27 cellular contexts compared by ENCODE assay signal in genomic region chr15:54564142-54564541, GRCh38.
"Had no signal": no experiment of that assay in that cellular context is flagged by ENCODE, and none has a peak within 500 bp of the region (broad histone marks: within the 10 kb centered on the region; RNA-seq: fewer than 3 reads in every experiment).

No MANE protein-coding gene starts in this region.

- H3K4me3 ChIP-seq: gastroesophageal sphincter, mucosa of descending colon, right lobe of liver, skin epidermis, thoracic aorta had no signal

- H3K4me1 ChIP-seq: gastroesophageal sphincter, right lobe of liver had no signal

- H3K4me1 Mint-ChIP-seq: stimulated activated effector memory CD8-positive, alpha-beta T cell treated with anti-CD3 and anti-CD28 coated beads, Interleukin-12 subunit alpha, Interleukin-12 subunit beta, amount 100 ng/mL, for 72 hours had no signal

- H3K27me3 ChIP-seq: brain microvascular endothelial cell, gastroesophageal sphincter, right lobe of liver had no signal

- DNase-seq: activated CD4-positive, alpha-beta T cell treated with anti-CD3 and anti-CD28 coated beads for 4 hours; activated CD4-positive, alpha-beta T cell treated with anti-CD3 and anti-CD28 coated beads, Interleukin-2, amount 50 U/mL, for 48 hours; activated CD4-positive, CD25-positive, alpha-beta regulatory T cell; activated CD8-positive, alpha-beta memory T cell treated with anti-CD3 and anti-CD28 coated beads, Interleukin-2, amount 50 U/mL, for 4 hours; activated gamma-delta T cell; activated naive CD4-positive, alpha-beta T cell treated with anti-CD3 and anti-CD28 coated beads, Interleukin-2, amount 50 U/mL, for 16 hours; activated T-cell treated with anti-CD3 and anti-CD28 coated beads, Interleukin-2, amount 50 U/mL, for 1 hour; amniotic stem cell; brain microvascular endothelial cell; cortex of kidney; hippocampal formation; left cardiac atrium; left ventricle myocardium superior; mucosa of descending colon; right lobe of liver; stimulated activated CD4-positive, alpha-beta T cell treated with anti-CD3 and anti-CD28 coated beads, Interleukin-4, amount 100 ng/mL, for 24 hours; trophoblast cell had no signal

- H3K4me3 Mint-ChIP-seq: nephron; stimulated activated effector memory CD8-positive, alpha-beta T cell treated with anti-CD3 and anti-CD28 coated beads, Interleukin-12 subunit alpha, Interleukin-12 subunit beta, amount 100 ng/mL, for 72 hours; stimulated activated naive CD8-positive, alpha-beta T cell treated with anti-CD3 and anti-CD28 coated beads, Interleukin-15, Interleukin-2, amounts not matched to agents 100 ng/mL and 50 ng/mL, for 24 hours had no signal

- H3K27ac ChIP-seq: brain microvascular endothelial cell, gastroesophageal sphincter, right lobe of liver, skin epidermis, thoracic aorta had no signal

- ATAC-seq: gastroesophageal sphincter; left cardiac atrium; left ventricle myocardium superior; mucosa of descending colon; right lobe of liver; stimulated activated effector memory CD8-positive, alpha-beta T cell treated with anti-CD3 and anti-CD28 coated beads, Interleukin-12 subunit alpha, Interleukin-12 subunit beta, amount 100 ng/mL, for 72 hours had no signal

- H3K9me3 Mint-ChIP-seq: nephron; stimulated activated effector memory CD8-positive, alpha-beta T cell treated with anti-CD3 and anti-CD28 coated beads, Interleukin-12 subunit alpha, Interleukin-12 subunit beta, amount 100 ng/mL, for 72 hours; stimulated activated naive CD8-positive, alpha-beta T cell treated with anti-CD3 and anti-CD28 coated beads, Interleukin-15, Interleukin-2, amounts not matched to agents 100 ng/mL and 50 ng/mL, for 24 hours had no signal

- FAIRE-seq: astrocyte, endothelial cell of umbilical vein, keratinocyte, urothelium cell line had no signal

- H3K9me3 ChIP-seq: gastroesophageal sphincter, mucosa of descending colon, right lobe of liver, thoracic aorta had no signal

- H3K36me3 Mint-ChIP-seq: stimulated activated effector memory CD8-positive, alpha-beta T cell treated with anti-CD3 and anti-CD28 coated beads, Interleukin-12 subunit alpha, Interleukin-12 subunit beta, amount 100 ng/mL, for 72 hours had no signal

- H3K27ac Mint-ChIP-seq: stimulated activated effector memory CD8-positive, alpha-beta T cell treated with anti-CD3 and anti-CD28 coated beads, Interleukin-12 subunit alpha, Interleukin-12 subunit beta, amount 100 ng/mL, for 72 hours; stimulated activated naive CD8-positive, alpha-beta T cell treated with anti-CD3 and anti-CD28 coated beads, Interleukin-15, Interleukin-2, amounts not matched to agents 100 ng/mL and 50 ng/mL, for 24 hours had no signal

- H3K36me3 ChIP-seq: brain microvascular endothelial cell, gastroesophageal sphincter, right lobe of liver, thoracic aorta had no signal
